27 cellular contexts compared by ENCODE assay signal in the genomic region with DNA sequence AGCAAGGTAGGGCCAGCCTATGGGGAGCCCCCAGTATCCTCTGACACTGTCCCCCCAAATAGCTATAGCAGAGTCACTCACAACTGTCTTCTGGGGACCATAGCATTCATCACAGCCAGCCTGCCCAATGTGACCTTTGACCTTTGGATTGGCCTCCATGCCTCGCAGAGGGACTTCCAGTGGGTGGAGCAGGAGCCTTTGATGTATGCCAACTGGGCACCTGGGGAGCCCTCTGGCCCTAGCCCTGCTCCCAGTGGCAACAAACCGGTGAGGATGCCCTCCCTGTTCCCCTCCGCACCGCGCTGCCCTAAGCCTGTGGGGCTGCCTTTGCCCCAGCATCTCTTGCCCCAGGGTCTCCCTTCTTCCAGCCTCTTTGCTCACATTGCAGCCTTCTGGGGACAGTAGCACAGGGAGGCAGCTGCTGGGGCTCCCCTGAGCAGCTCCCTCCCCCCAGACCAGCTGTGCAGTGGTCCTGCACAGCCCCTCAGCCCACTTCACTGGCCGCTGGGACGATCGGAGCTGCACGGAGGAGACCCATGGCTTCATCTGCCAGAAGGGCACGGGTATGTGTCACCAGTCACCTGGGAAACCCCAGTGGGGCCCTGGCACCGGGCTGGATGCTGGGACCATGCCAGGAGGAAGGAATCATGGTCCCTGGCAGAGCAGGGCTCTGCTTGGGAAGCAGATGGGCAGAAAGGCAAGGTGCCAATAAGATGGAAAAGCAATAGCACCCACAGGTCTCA.
DNase-seq lines count a peak whose midpoint lies in the region; ATAC-seq, FAIRE-seq and TF ChIP-seq lines count a peak whose summit lies in the region.
"Had no signal": no experiment of that assay in that cellular context is flagged by ENCODE, and none has a peak within 500 bp of the region (broad histone marks: within the 10 kb centered on the region; RNA-seq: fewer than 3 reads in every experiment).

No MANE protein-coding gene starts in this region.

- peak; percentile 48 to 63 for DNase-seq in NCI-H2081 (lab: John Stamatoyannopoulos, UW)
- no peak for DNase-seq in NCI-H2081 treated with DMSO at 0.1 percent for 48 hours (lab: John Stamatoyannopoulos, UW)
- DNase-seq in NCI-H2171 treated with DMSO at 0.1 percent for 48 hours (lab: John Stamatoyannopoulos, UW) = peak; percentile 88
- no peak for DNase-seq in K562 (ENCODE audit: extremely low read depth in 1 of 4, low spot score in 3 of 4)
- DNase-seq in osteoblast (ENCODE audit: insufficient read length, low spot score, missing footprints) = peak; percentile 32
- no peak for DNase-seq in activated T-helper 1 cell treated with anti-CD3 and anti-CD28 coated beads, Interleukin-12 subunit alpha, Interleukin-12 subunit beta, Interleukin-2, Interleukin-4 antibody, amounts not matched to agents 30 ng/mL and 10 ng/mL and 1 ng/mL, durations not matched to agents 14 hours and 24 hours and 36 hours (ENCODE audit: low spot score)
- no peak for DNase-seq in activated naive CD4-positive, alpha-beta T cell treated with anti-CD3 and anti-CD28 coated beads for 36 hours
- no peak for DNase-seq in central memory CD4-positive, alpha-beta T cell
- DNase-seq: activated CD4-positive, alpha-beta T cell treated with anti-CD3 and anti-CD28 coated beads, Interleukin-2, amount 10 ng/mL, durations not matched to agents 24 days and 14 days; activated naive CD4-positive, alpha-beta T cell treated with Interleukin-2 at 50 U/mL for 16 hours; activated T-cell treated with anti-CD3 and anti-CD28 coated beads, Interleukin-2, amount 50 U/mL, for 4 hours; CD4-positive, CD25-positive, alpha-beta regulatory T cell; DMS153; effector CD8-positive, alpha-beta T cell; H9; KG1; MG63; NCI-H1417; NCI-H774; stimulated activated CD8-positive, alpha-beta memory T cell treated with anti-CD3 and anti-CD28 coated beads, Interleukin-4, amount 100 ng/mL, for 48 hours; stimulated activated naive CD8-positive, alpha-beta T cell treated with anti-CD3 and anti-CD28 coated beads, Interleukin-15, amount 100 ng/mL, for 72 hours; T1000 had no signal

- H3K4me1 ChIP-seq in K562 (replicated peaks in 1 of 2; ENCODE audit: control insufficient read depth in 2 of 2, insufficient read depth in 2 of 2, low read length in 2 of 2) (peaks cover 15 to 37% of the 10 kb centered on the region in 2 experiments; a peak in 4 of 5 replicates), osteoblast (ENCODE audit: insufficient read depth, low read length) (no peaks in the 10 kb centered on the region)
- H3K4me1 ChIP-seq: adrenal gland had no signal

- POLR2A ChIA-PET in K562 (lab: Yijun Ruan, JAX) = interaction anchor here (0.6 kb wide), 1 partner anchor 83 kb away, joined by 3 read pairs; no protein-coding TSS in a partner anchor

- H3K27ac ChIP-seq in K562 (ENCODE audit: extremely low read depth, low read depth, low read length) = no peak overlapping the region
- H3K27ac ChIP-seq in osteoblast (ENCODE audit: low read depth, low read length) = no peak overlapping the region
- H3K27ac ChIP-seq: 22Rv1, adrenal gland had no signal

- H3K9me1 ChIP-seq in K562 (ENCODE audit: control insufficient read depth, insufficient read depth, low read length) = peaks cover 3% of the 10 kb centered on the region

- WGBS in K562 (ENCODE audit: insufficient coverage, low coverage, missing lambda C conversion rate) = 75% methylated on average over 11 of the region's 11 CpGs

- in situ Hi-C loops in K562 (cut with MboI) = loop anchor here (25.0 kb wide), 1 partner anchor 724 kb away; no protein-coding TSS in a partner anchor

- H2AFZ ChIP-seq in K562 (ENCODE audit: low read depth, low read length) (no peak overlapping the region), osteoblast (ENCODE audit: low read length) (no peak overlapping the region)

- ATAC-seq in K562 = no peak
- ATAC-seq: activated T-cell treated with anti-CD3 and anti-CD28 coated beads, Interleukin-2, amount 50 U/mL, for 4 hours; stimulated activated naive CD8-positive, alpha-beta T cell treated with anti-CD3 and anti-CD28 coated beads, Interleukin-15, amount 100 ng/mL, for 72 hours had no signal

- H3K36me3 Mint-ChIP-seq in activated T-helper 1 cell treated with anti-CD3 and anti-CD28 coated beads, Interleukin-12 subunit alpha, Interleukin-12 subunit beta, Interleukin-2, Interleukin-4 antibody, amounts not matched to agents 30 ng/mL and 10 ng/mL and 1 ng/mL, durations not matched to agents 14 hours and 24 hours and 36 hours (ENCODE audit: low read depth) = no peaks in the 10 kb centered on the region
- H3K36me3 Mint-ChIP-seq in activated naive CD4-positive, alpha-beta T cell treated with anti-CD3 and anti-CD28 coated beads for 36 hours (ENCODE audit: low read depth) = no peaks in the 10 kb centered on the region
- H3K36me3 Mint-ChIP-seq: CD4-positive, CD25-positive, alpha-beta regulatory T cell; natural killer cell treated with Interleukin-12 subunit alpha and Interleukin-12 subunit beta and Interleukin-15 and Interleukin-18, amount 100 ng/mL, for 72 hours had no signal

- TF ChIP-seq CTCF in K562 (IDR thresholded peaks at IDR 0.05 in 2 of 3, conservative IDR thresholded peaks at IDR 0.05 in 1 of 3; ENCODE audit: insufficient read depth in 2 of 3, low read depth in 1 of 3, low read length in 3 of 3) (no peak), osteoblast (IDR thresholded peaks at IDR 0.05; ENCODE audit: extremely low read depth, low read depth, low read length) (no peak)

- BruUV-seq in K562 (replicated peaks; lab: Mats Ljungman, UMichigan) = no TSS peak

- H3K79me2 ChIP-seq in K562 (ENCODE audit: control insufficient read depth, insufficient read depth, low read length) = no peaks in the 10 kb centered on the region
- H3K79me2 ChIP-seq in osteoblast (ENCODE audit: insufficient read depth, low read length) = no peaks in the 10 kb centered on the region

- no peak for TF ChIP-seq POLR2A in K562 (conservative IDR thresholded peaks at IDR 0.05)

- H3K27me3 Mint-ChIP-seq in activated T-helper 1 cell treated with anti-CD3 and anti-CD28 coated beads, Interleukin-12 subunit alpha, Interleukin-12 subunit beta, Interleukin-2, Interleukin-4 antibody, amounts not matched to agents 30 ng/mL and 10 ng/mL and 1 ng/mL, durations not matched to agents 14 hours and 24 hours and 36 hours (ENCODE audit: insufficient read depth) = peaks cover 9% of the 10 kb centered on the region
- H3K27me3 Mint-ChIP-seq in activated naive CD4-positive, alpha-beta T cell treated with anti-CD3 and anti-CD28 coated beads for 36 hours (ENCODE audit: low read depth) = no peaks in the 10 kb centered on the region
- H3K27me3 Mint-ChIP-seq: CD4-positive, CD25-positive, alpha-beta regulatory T cell; natural killer cell treated with Interleukin-12 subunit alpha and Interleukin-12 subunit beta and Interleukin-15 and Interleukin-18, amount 100 ng/mL, for 72 hours; stimulated activated naive CD8-positive, alpha-beta T cell treated with anti-CD3 and anti-CD28 coated beads, Interleukin-15, amount 100 ng/mL, for 72 hours had no signal

- no peaks in the 10 kb centered on the region for H3K9me3 Mint-ChIP-seq in activated T-helper 1 cell treated with anti-CD3 and anti-CD28 coated beads, Interleukin-12 subunit alpha, Interleukin-12 subunit beta, Interleukin-2, Interleukin-4 antibody, amounts not matched to agents 30 ng/mL and 10 ng/mL and 1 ng/mL, durations not matched to agents 14 hours and 24 hours and 36 hours
- no peaks in the 10 kb centered on the region for H3K9me3 Mint-ChIP-seq in activated naive CD4-positive, alpha-beta T cell treated with anti-CD3 and anti-CD28 coated beads for 36 hours
- H3K9me3 Mint-ChIP-seq: activated CD4-positive, alpha-beta T cell treated with anti-CD3 and anti-CD28 coated beads, Interleukin-2, amount 10 ng/mL, durations not matched to agents 24 days and 14 days; activated T-cell treated with anti-CD3 and anti-CD28 coated beads, Interleukin-2, amount 50 U/mL, for 4 hours; CD4-positive, CD25-positive, alpha-beta regulatory T cell; natural killer cell treated with Interleukin-12 subunit alpha and Interleukin-12 subunit beta and Interleukin-15 and Interleukin-18, amount 100 ng/mL, for 72 hours; stimulated activated naive CD8-positive, alpha-beta T cell treated with anti-CD3 and anti-CD28 coated beads, Interleukin-15, amount 100 ng/mL, for 72 hours had no signal

- no peak overlapping the region for H3K4me2 ChIP-seq in K562 (ENCODE audit: insufficient read depth, low read length)
- no peak overlapping the region for H3K4me2 ChIP-seq in osteoblast (ENCODE audit: insufficient read depth, low read length)

- H3K4me1 Mint-ChIP-seq in activated T-helper 1 cell treated with anti-CD3 and anti-CD28 coated beads, Interleukin-12 subunit alpha, Interleukin-12 subunit beta, Interleukin-2, Interleukin-4 antibody, amounts not matched to agents 30 ng/mL and 10 ng/mL and 1 ng/mL, durations not matched to agents 14 hours and 24 hours and 36 hours (ENCODE audit: low read depth) = no peaks in the 10 kb centered on the region
- no peaks in the 10 kb centered on the region for H3K4me1 Mint-ChIP-seq in activated naive CD4-positive, alpha-beta T cell treated with anti-CD3 and anti-CD28 coated beads for 36 hours (ENCODE audit: low read depth)
- H3K4me1 Mint-ChIP-seq: activated CD4-positive, alpha-beta T cell treated with anti-CD3 and anti-CD28 coated beads, Interleukin-2, amount 10 ng/mL, durations not matched to agents 24 days and 14 days; CD4-positive, CD25-positive, alpha-beta regulatory T cell; stimulated activated naive CD8-positive, alpha-beta T cell treated with anti-CD3 and anti-CD28 coated beads, Interleukin-15, amount 100 ng/mL, for 72 hours had no signal

- CTCF ChIA-PET in K562 (lab: Yijun Ruan, JAX; ENCODE audit: low intra/inter-chr PET ratio) = no interaction called here
- CTCF ChIA-PET in activated naive CD4-positive, alpha-beta T cell treated with anti-CD3 and anti-CD28 coated beads for 36 hours (lab: Charles Lee) = interaction anchor here (0.6 kb wide), 2 partner anchors 30 to 34 kb away, joined by 3 read pairs; no protein-coding TSS in a partner anchor

- H3K4me3 Mint-ChIP-seq in activated T-helper 1 cell treated with anti-CD3 and anti-CD28 coated beads, Interleukin-12 subunit alpha, Interleukin-12 subunit beta, Interleukin-2, Interleukin-4 antibody, amounts not matched to agents 30 ng/mL and 10 ng/mL and 1 ng/mL, durations not matched to agents 14 hours and 24 hours and 36 hours = no peak overlapping the region
- H3K4me3 Mint-ChIP-seq in activated naive CD4-positive, alpha-beta T cell treated with anti-CD3 and anti-CD28 coated beads for 36 hours = no peak overlapping the region
- H3K4me3 Mint-ChIP-seq: activated CD4-positive, alpha-beta T cell treated with anti-CD3 and anti-CD28 coated beads, Interleukin-2, amount 10 ng/mL, durations not matched to agents 24 days and 14 days; activated T-cell treated with anti-CD3 and anti-CD28 coated beads, Interleukin-2, amount 50 U/mL, for 4 hours; H9; natural killer cell treated with Interleukin-12 subunit alpha and Interleukin-12 subunit beta and Interleukin-15 and Interleukin-18, amount 100 ng/mL, for 72 hours; stimulated activated naive CD8-positive, alpha-beta T cell treated with anti-CD3 and anti-CD28 coated beads, Interleukin-15, amount 100 ng/mL, for 72 hours had no signal

- no peak for TF ChIP-seq EP300 in K562 (IDR thresholded peaks at IDR 0.05; ENCODE audit: low read length)

- H3K9me3 ChIP-seq in K562 (replicated peaks; ENCODE audit: control insufficient read depth, insufficient read depth, low read depth, low read length) (no peaks in the 10 kb centered on the region), osteoblast (ENCODE audit: low read depth, low read length) (no peaks in the 10 kb centered on the region)
- H3K9me3 ChIP-seq: adrenal gland, MG63 had no signal

- H3K36me3 ChIP-seq in K562 (ENCODE audit: control insufficient read depth, insufficient read depth, low read length) (no peaks in the 10 kb centered on the region; the same call in 2 of the 3 replicates), osteoblast (ENCODE audit: insufficient read depth, low read length) (peaks cover 87% of the 10 kb centered on the region)
- H3K36me3 ChIP-seq: adrenal gland had no signal

- FAIRE-seq in K562 (lab: Jason Lieb, UNC) = no peak
- FAIRE-seq: colon had no signal

- no peak overlapping the region for H3K27ac Mint-ChIP-seq in activated T-helper 1 cell treated with anti-CD3 and anti-CD28 coated beads, Interleukin-12 subunit alpha, Interleukin-12 subunit beta, Interleukin-2, Interleukin-4 antibody, amounts not matched to agents 30 ng/mL and 10 ng/mL and 1 ng/mL, durations not matched to agents 14 hours and 24 hours and 36 hours
- no peak overlapping the region for H3K27ac Mint-ChIP-seq in activated naive CD4-positive, alpha-beta T cell treated with anti-CD3 and anti-CD28 coated beads for 36 hours
- H3K27ac Mint-ChIP-seq: activated CD4-positive, alpha-beta T cell treated with anti-CD3 and anti-CD28 coated beads, Interleukin-2, amount 10 ng/mL, durations not matched to agents 24 days and 14 days; H9; natural killer cell treated with Interleukin-12 subunit alpha and Interleukin-12 subunit beta and Interleukin-15 and Interleukin-18, amount 100 ng/mL, for 72 hours had no signal

- TF ChIP-seq RAD21 in K562 (CRISPR knock-in tag; conservative IDR thresholded peaks at IDR 0.05 in 1 of 2, IDR thresholded peaks at IDR 0.05 in 1 of 2) = no peak

- H3K4me3 ChIP-seq in K562 = no peak overlapping the region
- no peak overlapping the region for H3K4me3 ChIP-seq in osteoblast (ENCODE audit: insufficient read depth, low read length)
- H3K4me3 ChIP-seq: adrenal gland, MG63, skin epidermis had no signal

- H4K20me1 ChIP-seq in K562 (replicated peaks; ENCODE audit: control insufficient read depth, insufficient read depth, low read length) (no peaks in the 10 kb centered on the region), osteoblast (ENCODE audit: insufficient read depth, low read length) (peaks cover 11% of the 10 kb centered on the region)

- H3K27me3 ChIP-seq in K562 (ENCODE audit: control insufficient read depth in 2 of 2, insufficient read depth in 2 of 2, low read length in 2 of 2) (no peaks in the 10 kb centered on the region), osteoblast (ENCODE audit: insufficient read depth, low read length) (no peaks in the 10 kb centered on the region)
- H3K27me3 ChIP-seq: adrenal gland, MG63 had no signal

- intact Hi-C loops in K562 (cut with micrococcal nuclease) = no loop called here
- intact Hi-C loops in activated T-helper 1 cell treated with anti-CD3 and anti-CD28 coated beads, Interleukin-12 subunit alpha, Interleukin-12 subunit beta, Interleukin-2, Interleukin-4 antibody, amounts not matched to agents 30 ng/mL and 10 ng/mL and 1 ng/mL, durations not matched to agents 14 hours and 24 hours and 36 hours (cut with micrococcal nuclease) = no loop called here
- intact Hi-C loops in activated naive CD4-positive, alpha-beta T cell treated with anti-CD3 and anti-CD28 coated beads for 36 hours (cut with micrococcal nuclease) = no loop called here

- peak overlapping the region in 1 of 2 experiments; percentile 1; a peak in 1 of 4 replicates for H3K9ac ChIP-seq in K562 (ENCODE audit: insufficient read depth in 1 of 2, low read depth in 2 of 2, low read length in 2 of 2)

Comparison
In these comparisons a context has a peak if more than half of its experiments do, and no peak if none do; other contexts are left out.
1. DNase-seq: peak in NCI-H2081 (2 of 2), NCI-H2171 treated with DMSO at 0.1 percent for 48 hours (single experiment) and osteoblast (single experiment); none in NCI-H2081 treated with DMSO at 0.1 percent for 48 hours (single experiment), K562 (0 of 4), activated T-helper 1 cell treated with anti-CD3 and anti-CD28 coated beads, Interleukin-12 subunit alpha, Interleukin-12 subunit beta, Interleukin-2, Interleukin-4 antibody, amounts not matched to agents 30 ng/mL and 10 ng/mL and 1 ng/mL, durations not matched to agents 14 hours and 24 hours and 36 hours (single experiment), activated naive CD4-positive, alpha-beta T cell treated with anti-CD3 and anti-CD28 coated beads for 36 hours (single experiment) and central memory CD4-positive, alpha-beta T cell (single experiment).